In the genomic region with DNA sequence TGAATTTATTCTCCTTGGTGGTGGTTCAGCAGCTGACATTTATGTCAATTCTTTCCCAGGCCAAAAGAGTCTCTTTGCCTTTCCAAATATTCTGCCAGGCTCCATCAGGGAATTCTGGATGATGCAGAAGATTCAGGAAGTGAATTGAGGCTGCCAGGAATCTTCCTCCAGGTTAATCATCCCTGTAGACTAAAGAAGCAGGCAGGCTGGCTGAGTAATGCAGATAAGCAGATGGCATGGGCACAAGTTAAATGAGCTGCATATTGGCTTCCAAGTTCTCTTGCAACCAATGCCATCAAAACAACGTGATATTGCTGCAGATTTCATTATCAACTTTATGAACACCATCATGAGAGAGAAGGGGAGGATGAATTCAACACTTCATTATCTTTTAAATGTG, we compare ENCODE assay signal across 22 cellular contexts.
"Had no signal": no experiment of that assay in that cellular context is flagged by ENCODE, and none has a peak within 500 bp of the region (broad histone marks: within the 10 kb centered on the region; RNA-seq: fewer than 3 reads in every experiment).

No MANE protein-coding gene starts in this region.

- DNase-seq: colonic mucosa; cortex of kidney; effector CD8-positive, alpha-beta T cell; effector memory CD8-positive, alpha-beta T cell; endodermal cell; erythroblast; esophagus squamous epithelium; foreskin fibroblast; foreskin melanocyte; gastrocnemius medialis; glutamatergic neuron; head of caudate nucleus; heart right ventricle; hippocampal formation; left cardiac atrium; left lung; left ventricle myocardium superior; lower lobe of right lung; mesendoderm; midbrain; naive thymus-derived CD4-positive, alpha-beta T cell had no signal

- ATAC-seq: effector memory CD8-positive, alpha-beta T cell; esophagus mucosa; gastrocnemius medialis; heart right ventricle; left lung; left ventricle myocardium superior; lower lobe of right lung; naive thymus-derived CD4-positive, alpha-beta T cell had no signal
